Comparison of ENCODE assay signal across 18 cellular contexts in the genomic region with DNA sequence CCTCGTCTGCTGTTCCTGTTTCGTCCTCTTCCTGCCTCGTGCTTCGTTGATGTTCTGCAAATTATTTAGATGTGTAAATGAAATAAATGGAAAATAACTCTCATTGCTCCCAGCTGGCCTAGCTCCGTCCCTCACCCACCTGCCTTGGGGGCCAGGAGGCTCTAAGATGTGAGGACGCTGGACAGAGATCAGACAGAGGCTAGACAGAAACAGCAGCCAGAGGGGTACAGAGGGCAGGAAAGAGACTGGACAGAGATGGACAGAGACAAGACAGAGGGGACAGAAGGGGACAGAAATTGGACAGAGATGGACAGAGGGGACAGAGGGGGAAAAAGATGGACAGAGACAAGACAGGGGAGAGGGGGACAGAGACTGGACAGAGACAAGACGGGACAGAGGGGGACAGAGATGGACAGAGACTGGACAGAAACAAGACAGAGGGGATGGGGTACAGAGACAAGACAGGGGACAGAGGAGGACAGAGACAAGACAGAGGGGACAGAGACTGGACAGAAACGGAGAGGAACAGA. TPM values are rescaled to one million over a fixed set of nuclear protein-coding genes. Genes with fewer than 3 reads are reported as not detected.
"Had no signal": no experiment of that assay in that cellular context is flagged by ENCODE, and none has a peak within 500 bp of the region (broad histone marks: within the 10 kb centered on the region; RNA-seq: fewer than 3 reads in every experiment).

No MANE protein-coding gene starts in this region.

- DNase-seq: activated CD4-positive, alpha-beta memory T cell treated with anti-CD3 and anti-CD28 coated beads for 36 hours; activated CD4-positive, alpha-beta T cell treated with anti-CD3 and anti-CD28 coated beads for 4 hours; activated naive CD4-positive, alpha-beta T cell; activated naive CD8-positive, alpha-beta T cell treated with anti-CD3 and anti-CD28 coated beads for 36 hours; activated T-cell treated with anti-CD3 and anti-CD28 coated beads for 4 hours; amniotic stem cell; dorsolateral prefrontal cortex; hippocampal formation; occipital lobe had no signal

- ATAC-seq: activated T-helper 17 cell treated with anti-CD3 and anti-CD28 coated beads, Interleukin-2, amount 50 U/mL, for 72 hours had no signal

- H3K27ac Mint-ChIP-seq: activated CD4-positive, alpha-beta memory T cell treated with anti-CD3 and anti-CD28 coated beads for 36 hours; activated naive CD8-positive, alpha-beta T cell treated with anti-CD3 and anti-CD28 coated beads for 36 hours; activated T-helper 17 cell treated with anti-CD3 and anti-CD28 coated beads, Interleukin-2, amount 50 U/mL, for 72 hours; natural killer cell treated with Interleukin-12 subunit alpha and Interleukin-12 subunit beta and Interleukin-15 and Interleukin-18, amount 100 ng/mL, for 72 hours; stimulated activated naive CD8-positive, alpha-beta T cell treated with anti-CD3 and anti-CD28 coated beads, Interleukin-15, Interleukin-2, amounts not matched to agents 100 ng/mL and 50 ng/mL, for 24 hours had no signal

- H3K27me3 Mint-ChIP-seq: activated naive CD8-positive, alpha-beta T cell treated with anti-CD3 and anti-CD28 coated beads for 36 hours; stimulated activated naive CD8-positive, alpha-beta T cell treated with anti-CD3 and anti-CD28 coated beads, Interleukin-15, Interleukin-2, amounts not matched to agents 100 ng/mL and 50 ng/mL, for 24 hours had no signal

- H3K9me3 Mint-ChIP-seq: activated CD4-positive, alpha-beta memory T cell treated with anti-CD3 and anti-CD28 coated beads for 36 hours; activated naive CD8-positive, alpha-beta T cell treated with anti-CD3 and anti-CD28 coated beads for 36 hours; activated T-helper 17 cell treated with anti-CD3 and anti-CD28 coated beads, Interleukin-2, amount 50 U/mL, for 72 hours; natural killer cell treated with Interleukin-12 subunit alpha and Interleukin-12 subunit beta and Interleukin-15 and Interleukin-18, amount 100 ng/mL, for 72 hours; stimulated activated naive CD8-positive, alpha-beta T cell treated with anti-CD3 and anti-CD28 coated beads, Interleukin-15, Interleukin-2, amounts not matched to agents 100 ng/mL and 50 ng/mL, for 24 hours had no signal

- H3K9me3 ChIP-seq: body of pancreas, tibial nerve had no signal

- H3K4me1 Mint-ChIP-seq: activated naive CD8-positive, alpha-beta T cell treated with anti-CD3 and anti-CD28 coated beads for 36 hours had no signal

- H3K4me3 ChIP-seq: body of pancreas, dorsolateral prefrontal cortex, lung, tibial nerve had no signal

- H3K27ac ChIP-seq: body of pancreas, dorsolateral prefrontal cortex, tibial nerve had no signal

- H3K27me3 ChIP-seq: body of pancreas had no signal

- H3K36me3 Mint-ChIP-seq: activated CD4-positive, alpha-beta memory T cell treated with anti-CD3 and anti-CD28 coated beads for 36 hours; activated naive CD8-positive, alpha-beta T cell treated with anti-CD3 and anti-CD28 coated beads for 36 hours; natural killer cell treated with Interleukin-12 subunit alpha and Interleukin-12 subunit beta and Interleukin-15 and Interleukin-18, amount 100 ng/mL, for 72 hours had no signal

- H3K4me3 Mint-ChIP-seq: activated CD4-positive, alpha-beta memory T cell treated with anti-CD3 and anti-CD28 coated beads for 36 hours; activated naive CD8-positive, alpha-beta T cell treated with anti-CD3 and anti-CD28 coated beads for 36 hours; activated T-helper 17 cell treated with anti-CD3 and anti-CD28 coated beads, Interleukin-2, amount 50 U/mL, for 72 hours; natural killer cell treated with Interleukin-12 subunit alpha and Interleukin-12 subunit beta and Interleukin-15 and Interleukin-18, amount 100 ng/mL, for 72 hours; stimulated activated naive CD8-positive, alpha-beta T cell treated with anti-CD3 and anti-CD28 coated beads, Interleukin-15, Interleukin-2, amounts not matched to agents 100 ng/mL and 50 ng/mL, for 24 hours had no signal

RNA-seq across cellular contexts. Expression of gene UTS2R, which starts 16.1 kb away (rescaled TPM):
- total RNA-seq: activated CD4-positive, alpha-beta memory T cell treated with anti-CD3 and anti-CD28 coated beads for 36 hours; activated naive CD8-positive, alpha-beta T cell treated with anti-CD3 and anti-CD28 coated beads for 36 hours; body of pancreas; fibroblast of villous mesenchyme; natural killer cell treated with Interleukin-12 subunit alpha and Interleukin-12 subunit beta and Interleukin-15 and Interleukin-18, amount 100 ng/mL, for 72 hours; occipital lobe; posterior vena cava had no signal
- polyA plus RNA-seq: lung had no signal

RNA-seq across cellular contexts. Expression of gene TEX19, which starts 28.6 kb away (rescaled TPM):
- total RNA-seq: activated CD4-positive, alpha-beta memory T cell treated with anti-CD3 and anti-CD28 coated beads for 36 hours; body of pancreas; cardiac septum; dorsolateral prefrontal cortex; fibroblast of villous mesenchyme; lung; natural killer cell treated with Interleukin-12 subunit alpha and Interleukin-12 subunit beta and Interleukin-15 and Interleukin-18, amount 100 ng/mL, for 72 hours; occipital lobe; posterior vena cava; tibial nerve had no signal
